14 cellular contexts compared by ENCODE assay signal in genomic region chr11:72617080-72617744, GRCh38. TPM values are rescaled to one million over a fixed set of nuclear protein-coding genes. Genes with fewer than 3 reads are reported as not detected.
DNase-seq lines count a peak whose midpoint lies in the region; ATAC-seq and TF ChIP-seq lines count a peak whose summit lies in the region.
"Had no signal": no experiment of that assay in that cellular context is flagged by ENCODE, and none has a peak within 500 bp of the region (broad histone marks: within the 10 kb centered on the region; RNA-seq: fewer than 3 reads in every experiment).

No MANE protein-coding gene starts in this region.

- H3K36me3 ChIP-seq in left ventricle myocardium inferior = no peaks in the 10 kb centered on the region
- no peaks in the 10 kb centered on the region for H3K36me3 ChIP-seq in naive thymus-derived CD4-positive, alpha-beta T cell (ENCODE audit: control insufficient read depth in 2 of 3, insufficient read depth in 3 of 3, low read length in 3 of 3)
- H3K36me3 ChIP-seq: BLaER1 had no signal

- TF ChIP-seq CTCF in WTC11 (IDR thresholded peaks at IDR 0.05) (no peak), left ventricle myocardium inferior (IDR thresholded peaks at IDR 0.05; ENCODE audit: borderline replicate concordance) (no peak)

- H3K27ac ChIP-seq in left ventricle myocardium inferior (replicated peaks) = peak overlapping the region; percentile 9
- H3K27ac ChIP-seq in naive thymus-derived CD4-positive, alpha-beta T cell (ENCODE audit: low read depth, low read length) = no peak overlapping the region
- H3K27ac ChIP-seq: BLaER1 had no signal

- no peaks in the 10 kb centered on the region for H3K9me3 ChIP-seq in left ventricle myocardium inferior (replicated peaks)
- H3K9me3 ChIP-seq in naive thymus-derived CD4-positive, alpha-beta T cell (ENCODE audit: control insufficient read depth in 2 of 3, low read length in 3 of 3) = no peaks in the 10 kb centered on the region
- H3K9me3 ChIP-seq: BLaER1 had no signal

- no peaks in the 10 kb centered on the region for H3K9me3 Mint-ChIP-seq in WTC11
- H3K9me3 Mint-ChIP-seq in naive thymus-derived CD4-positive, alpha-beta T cell = peaks cover 0 to 2% (median 0%) of the 10 kb centered on the region in 11 donors
- H3K9me3 Mint-ChIP-seq: activated T-helper 17 cell treated with anti-CD3 and anti-CD28 coated beads, Interleukin-2, amount 50 U/mL, for 72 hours; effector memory CD8-positive, alpha-beta T cell; stimulated activated naive B cell treated with anti-CD40 and anti-IgM and Interleukin-4, amounts not matched to agents 10 μg/mL and 1 μg/mL and 100 μg/mL, for 72 hours had no signal

- CTCF ChIA-PET in WTC11 (lab: Charles Lee) = interaction anchor here (0.6 to 2.4 kb wide), 7 partner anchors 8 to 146 kb away, joined by 4 to 12 read pairs (median 6); no protein-coding TSS in a partner anchor
- CTCF ChIA-PET in naive thymus-derived CD4-positive, alpha-beta T cell (lab: Charles Lee) = no interaction called here

- peaks cover 13% of the 10 kb centered on the region for H3K27me3 Mint-ChIP-seq in WTC11 (ENCODE audit: low read depth)
- peaks cover 4 to 28% (median 12%) of the 10 kb centered on the region in 5 donors for H3K27me3 Mint-ChIP-seq in naive thymus-derived CD4-positive, alpha-beta T cell

- no peak overlapping the region for H3K27ac Mint-ChIP-seq in WTC11
- no peak overlapping the region for H3K27ac Mint-ChIP-seq in naive thymus-derived CD4-positive, alpha-beta T cell
- H3K27ac Mint-ChIP-seq: activated T-helper 17 cell treated with anti-CD3 and anti-CD28 coated beads, Interleukin-2, amount 50 U/mL, for 72 hours; stimulated activated naive B cell treated with anti-CD40 and anti-IgM and Interleukin-4, amounts not matched to agents 10 μg/mL and 1 μg/mL and 100 μg/mL, for 72 hours had no signal

- H3K36me3 Mint-ChIP-seq in WTC11 = no peaks in the 10 kb centered on the region
- H3K36me3 Mint-ChIP-seq in naive thymus-derived CD4-positive, alpha-beta T cell = no peaks in the 10 kb centered on the region
- H3K36me3 Mint-ChIP-seq: stimulated activated naive B cell treated with anti-CD40 and anti-IgM and Interleukin-4, amounts not matched to agents 10 μg/mL and 1 μg/mL and 100 μg/mL, for 72 hours had no signal

- DNase-seq in Daoy (ENCODE audit: low read depth) (peak; percentile 26), WTC11 (ENCODE audit: low spot score) (no peak), left ventricle myocardium inferior (no peak), posterior cingulate gyrus (peak in 7 of 10 donors; percentile 47 to 93 (median 69)), NOMO-1 (lab: John Stamatoyannopoulos, UW; ENCODE audit: unreplicated experiment in 2 of 2) (no peak), SKM-1 treated with dmso at 0.1 percent for 144 hours (lab: John Stamatoyannopoulos, UW; ENCODE audit: unreplicated experiment) (no peak)
- DNase-seq in naive thymus-derived CD4-positive, alpha-beta T cell = no peak
- DNase-seq: effector memory CD8-positive, alpha-beta T cell; stimulated activated naive B cell treated with anti-CD40 and anti-IgM and Interleukin-4, amounts not matched to agents 10 μg/mL and 1 μg/mL and 100 μg/mL, for 72 hours; T1000 had no signal

- ATAC-seq in WTC11 (peak; percentile 26), HG02763 (IDR thresholded peaks at IDR 0.05; ENCODE audit: unreplicated experiment) (no peak)
- no peak for ATAC-seq in naive thymus-derived CD4-positive, alpha-beta T cell
- ATAC-seq: activated T-helper 17 cell treated with anti-CD3 and anti-CD28 coated beads, Interleukin-2, amount 50 U/mL, for 72 hours; effector memory CD8-positive, alpha-beta T cell; stimulated activated naive B cell treated with anti-CD40 and anti-IgM and Interleukin-4, amounts not matched to agents 10 μg/mL and 1 μg/mL and 100 μg/mL, for 72 hours had no signal

- intact Hi-C loops in left ventricle myocardium inferior (cut with micrococcal nuclease) = no loop called here
- intact Hi-C loops in posterior cingulate gyrus (cut with DNase I) = no loop called here
- intact Hi-C loops in naive thymus-derived CD4-positive, alpha-beta T cell (cut with micrococcal nuclease) = no loop called here

- H3K4me3 Mint-ChIP-seq in WTC11 = no peak overlapping the region
- H3K4me3 Mint-ChIP-seq in naive thymus-derived CD4-positive, alpha-beta T cell = no peak overlapping the region
- H3K4me3 Mint-ChIP-seq: activated T-helper 17 cell treated with anti-CD3 and anti-CD28 coated beads, Interleukin-2, amount 50 U/mL, for 72 hours; effector memory CD8-positive, alpha-beta T cell; stimulated activated naive B cell treated with anti-CD40 and anti-IgM and Interleukin-4, amounts not matched to agents 10 μg/mL and 1 μg/mL and 100 μg/mL, for 72 hours had no signal

- peaks cover 11% of the 10 kb centered on the region for H3K4me1 Mint-ChIP-seq in WTC11
- H3K4me1 Mint-ChIP-seq in naive thymus-derived CD4-positive, alpha-beta T cell = peaks cover 15 to 26% (median 20%) of the 10 kb centered on the region in 7 donors

- H3K4me1 ChIP-seq in left ventricle myocardium inferior = peaks cover 52% of the 10 kb centered on the region
- peaks cover 8 to 14% of the 10 kb centered on the region in 2 donors for H3K4me1 ChIP-seq in naive thymus-derived CD4-positive, alpha-beta T cell (ENCODE audit: control insufficient read depth in 2 of 2, insufficient read depth in 2 of 2, low read length in 2 of 2)

- POLR2A ChIA-PET in WTC11 (lab: Charles Lee) = no interaction called here
- POLR2A ChIA-PET in naive thymus-derived CD4-positive, alpha-beta T cell (lab: Charles Lee) = no interaction called here

- no peak overlapping the region for H3K4me3 ChIP-seq in left ventricle myocardium inferior
- H3K4me3 ChIP-seq in naive thymus-derived CD4-positive, alpha-beta T cell (ENCODE audit: low read length) = no peak overlapping the region
- H3K4me3 ChIP-seq: BLaER1, smooth muscle cell had no signal

- H3K27me3 ChIP-seq in left ventricle myocardium inferior (ENCODE audit: low read depth) = no peaks in the 10 kb centered on the region
- H3K27me3 ChIP-seq in naive thymus-derived CD4-positive, alpha-beta T cell (ENCODE audit: control insufficient read depth in 2 of 2, insufficient read depth in 2 of 2, low read length in 2 of 2) = no peaks in the 10 kb centered on the region
- H3K27me3 ChIP-seq: BLaER1 had no signal

TF ChIP-seq in WTC11, 78 proteins besides CTCF, POLR2A, EP300 and RAD21:
- TF ChIP-seq ZBTB43 (CRISPR knock-in tag; IDR thresholded peaks at IDR 0.05) (no peak), CBFB (CRISPR knock-in tag; IDR thresholded peaks at IDR 0.05; ENCODE audit: low read depth) (no peak)
- TF ChIP-seq, protein P1, sequence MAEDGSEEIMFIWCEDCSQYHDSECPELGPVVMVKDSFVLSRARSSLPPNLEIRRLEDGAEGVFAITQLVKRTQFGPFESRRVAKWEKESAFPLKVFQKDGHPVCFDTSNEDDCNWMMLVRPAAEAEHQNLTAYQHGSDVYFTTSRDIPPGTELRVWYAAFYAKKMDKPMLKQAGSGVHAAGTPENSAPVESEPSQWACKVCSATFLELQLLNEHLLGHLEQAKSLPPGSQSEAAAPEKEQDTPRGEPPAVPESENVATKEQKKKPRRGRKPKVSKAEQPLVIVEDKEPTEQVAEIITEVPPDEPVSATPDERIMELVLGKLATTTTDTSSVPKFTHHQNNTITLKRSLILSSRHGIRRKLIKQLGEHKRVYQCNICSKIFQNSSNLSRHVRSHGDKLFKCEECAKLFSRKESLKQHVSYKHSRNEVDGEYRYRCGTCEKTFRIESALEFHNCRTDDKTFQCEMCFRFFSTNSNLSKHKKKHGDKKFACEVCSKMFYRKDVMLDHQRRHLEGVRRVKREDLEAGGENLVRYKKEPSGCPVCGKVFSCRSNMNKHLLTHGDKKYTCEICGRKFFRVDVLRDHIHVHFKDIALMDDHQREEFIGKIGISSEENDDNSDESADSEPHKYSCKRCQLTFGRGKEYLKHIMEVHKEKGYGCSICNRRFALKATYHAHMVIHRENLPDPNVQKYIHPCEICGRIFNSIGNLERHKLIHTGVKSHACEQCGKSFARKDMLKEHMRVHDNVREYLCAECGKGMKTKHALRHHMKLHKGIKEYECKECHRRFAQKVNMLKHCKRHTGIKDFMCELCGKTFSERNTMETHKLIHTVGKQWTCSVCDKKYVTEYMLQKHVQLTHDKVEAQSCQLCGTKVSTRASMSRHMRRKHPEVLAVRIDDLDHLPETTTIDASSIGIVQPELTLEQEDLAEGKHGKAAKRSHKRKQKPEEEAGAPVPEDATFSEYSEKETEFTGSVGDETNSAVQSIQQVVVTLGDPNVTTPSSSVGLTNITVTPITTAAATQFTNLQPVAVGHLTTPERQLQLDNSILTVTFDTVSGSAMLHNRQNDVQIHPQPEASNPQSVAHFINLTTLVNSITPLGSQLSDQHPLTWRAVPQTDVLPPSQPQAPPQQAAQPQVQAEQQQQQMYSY (CRISPR knock-in tag; IDR thresholded peaks at IDR 0.05) = 0 out of 2 replicates have a peak, but pooled peaks have one; percentile 23

RNA-seq across cellular contexts. Expression of gene PDE2A, which starts 57.0 kb away (rescaled TPM):
- total RNA-seq in Daoy (2014; rRNA removed; shearing (Covaris generic)) = 0.09 and 0.23 TPM in 2 replicates
- 3.7 to 5.0 TPM (median 4.9 TPM) in 3 replicates for total RNA-seq in WTC11 (2021)
- 19.6 TPM for total RNA-seq in left ventricle myocardium inferior
- 1 to 10 TPM in 4 of 5 experiments, under 1 TPM in 1; 0.97 to 9.0 (median 1.7) TPM for total RNA-seq in naive thymus-derived CD4-positive, alpha-beta T cell
- not detected for polyA plus RNA-seq in naive thymus-derived CD4-positive, alpha-beta T cell
- total RNA-seq: smooth muscle cell had no signal

Comparison
In these comparisons a context has a peak if more than half of its experiments do, and no peak if none do; other contexts are left out.
1. DNase-seq: peak in Daoy (single experiment) and posterior cingulate gyrus (7 of 10); none in WTC11 (single experiment), left ventricle myocardium inferior (single experiment), naive thymus-derived CD4-positive, alpha-beta T cell (0 of 9), NOMO-1 (0 of 2) and SKM-1 treated with dmso at 0.1 percent for 144 hours (single experiment).